Comparison of ENCODE assay signal across 2 cellular contexts in genomic region chr13:26993780-26994179, GRCh38.
TF ChIP-seq lines count a peak whose summit lies in the region.

No MANE protein-coding gene starts in this region.

TF ChIP-seq in H1, 55 proteins besides CTCF, POLR2A, EP300 and RAD21:
- TF ChIP-seq KDM1A (IDR thresholded peaks at IDR 0.05; ENCODE audit: borderline replicate concordance, low read length) (peak; percentile 93), SP1 (IDR thresholded peaks at IDR 0.05; ENCODE audit: low read depth, low read length) (no peak)

TF ChIP-seq in HepG2, 621 proteins besides CTCF, POLR2A, EP300 and RAD21:
- TF ChIP-seq FOSL1 (CRISPR knock-in tag; IDR thresholded peaks at IDR 0.05; ENCODE audit: borderline replicate concordance) (no peak), SETDB1 (CRISPR knock-in tag; IDR thresholded peaks at IDR 0.05; ENCODE audit: borderline replicate concordance) (no peak), ZSCAN20 (CRISPR knock-in tag; IDR thresholded peaks at IDR 0.05; ENCODE audit: borderline replicate concordance) (no peak), ZMYM3 (CRISPR knock-in tag; IDR thresholded peaks at IDR 0.05) (peak; percentile 76; the same call in 1 of the 2 replicates), HINFP (CRISPR knock-in tag; IDR thresholded peaks at IDR 0.05; ENCODE audit: low read depth) (no peak), ADNP (CRISPR knock-in tag; IDR thresholded peaks at IDR 0.05) (0 out of 2 replicates have a peak, but pooled peaks have one; percentile 44), CHD4 (IDR thresholded peaks at IDR 0.05; ENCODE audit: borderline replicate concordance, low read length) (peak; percentile 94), ZNF629 (CRISPR knock-in tag; conservative IDR thresholded peaks at IDR 0.05) (peak; percentile 95), KDM1A (CRISPR knock-in tag; IDR thresholded peaks at IDR 0.05) (0 out of 2 replicates have a peak, but pooled peaks have one; percentile 25), REPIN1 (CRISPR knock-in tag; IDR thresholded peaks at IDR 0.05; ENCODE audit: borderline replicate concordance, low read depth) (no peak), ZNF510 (CRISPR knock-in tag; IDR thresholded peaks at IDR 0.05; ENCODE audit: low read depth) (no peak), KDM3A (CRISPR knock-in tag; IDR thresholded peaks at IDR 0.05; ENCODE audit: low read depth) (no peak)
- TF ChIP-seq, protein P1, sequence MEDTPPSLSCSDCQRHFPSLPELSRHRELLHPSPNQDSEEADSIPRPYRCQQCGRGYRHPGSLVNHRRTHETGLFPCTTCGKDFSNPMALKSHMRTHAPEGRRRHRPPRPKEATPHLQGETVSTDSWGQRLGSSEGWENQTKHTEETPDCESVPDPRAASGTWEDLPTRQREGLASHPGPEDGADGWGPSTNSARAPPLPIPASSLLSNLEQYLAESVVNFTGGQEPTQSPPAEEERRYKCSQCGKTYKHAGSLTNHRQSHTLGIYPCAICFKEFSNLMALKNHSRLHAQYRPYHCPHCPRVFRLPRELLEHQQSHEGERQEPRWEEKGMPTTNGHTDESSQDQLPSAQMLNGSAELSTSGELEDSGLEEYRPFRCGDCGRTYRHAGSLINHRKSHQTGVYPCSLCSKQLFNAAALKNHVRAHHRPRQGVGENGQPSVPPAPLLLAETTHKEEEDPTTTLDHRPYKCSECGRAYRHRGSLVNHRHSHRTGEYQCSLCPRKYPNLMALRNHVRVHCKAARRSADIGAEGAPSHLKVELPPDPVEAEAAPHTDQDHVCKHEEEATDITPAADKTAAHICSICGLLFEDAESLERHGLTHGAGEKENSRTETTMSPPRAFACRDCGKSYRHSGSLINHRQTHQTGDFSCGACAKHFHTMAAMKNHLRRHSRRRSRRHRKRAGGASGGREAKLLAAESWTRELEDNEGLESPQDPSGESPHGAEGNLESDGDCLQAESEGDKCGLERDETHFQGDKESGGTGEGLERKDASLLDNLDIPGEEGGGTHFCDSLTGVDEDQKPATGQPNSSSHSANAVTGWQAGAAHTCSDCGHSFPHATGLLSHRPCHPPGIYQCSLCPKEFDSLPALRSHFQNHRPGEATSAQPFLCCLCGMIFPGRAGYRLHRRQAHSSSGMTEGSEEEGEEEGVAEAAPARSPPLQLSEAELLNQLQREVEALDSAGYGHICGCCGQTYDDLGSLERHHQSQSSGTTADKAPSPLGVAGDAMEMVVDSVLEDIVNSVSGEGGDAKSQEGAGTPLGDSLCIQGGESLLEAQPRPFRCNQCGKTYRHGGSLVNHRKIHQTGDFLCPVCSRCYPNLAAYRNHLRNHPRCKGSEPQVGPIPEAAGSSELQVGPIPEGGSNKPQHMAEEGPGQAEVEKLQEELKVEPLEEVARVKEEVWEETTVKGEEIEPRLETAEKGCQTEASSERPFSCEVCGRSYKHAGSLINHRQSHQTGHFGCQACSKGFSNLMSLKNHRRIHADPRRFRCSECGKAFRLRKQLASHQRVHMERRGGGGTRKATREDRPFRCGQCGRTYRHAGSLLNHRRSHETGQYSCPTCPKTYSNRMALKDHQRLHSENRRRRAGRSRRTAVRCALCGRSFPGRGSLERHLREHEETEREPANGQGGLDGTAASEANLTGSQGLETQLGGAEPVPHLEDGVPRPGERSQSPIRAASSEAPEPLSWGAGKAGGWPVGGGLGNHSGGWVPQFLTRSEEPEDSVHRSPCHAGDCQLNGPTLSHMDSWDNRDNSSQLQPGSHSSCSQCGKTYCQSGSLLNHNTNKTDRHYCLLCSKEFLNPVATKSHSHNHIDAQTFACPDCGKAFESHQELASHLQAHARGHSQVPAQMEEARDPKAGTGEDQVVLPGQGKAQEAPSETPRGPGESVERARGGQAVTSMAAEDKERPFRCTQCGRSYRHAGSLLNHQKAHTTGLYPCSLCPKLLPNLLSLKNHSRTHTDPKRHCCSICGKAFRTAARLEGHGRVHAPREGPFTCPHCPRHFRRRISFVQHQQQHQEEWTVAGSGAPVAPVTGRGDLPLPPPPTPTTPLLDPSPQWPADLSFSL (CRISPR knock-in tag; IDR thresholded peaks at IDR 0.05) = no peak
TF ChIP-seq in HepG2: peak in this region for 5.
